1 cellular context compared by ENCODE assay signal in the genomic region with DNA sequence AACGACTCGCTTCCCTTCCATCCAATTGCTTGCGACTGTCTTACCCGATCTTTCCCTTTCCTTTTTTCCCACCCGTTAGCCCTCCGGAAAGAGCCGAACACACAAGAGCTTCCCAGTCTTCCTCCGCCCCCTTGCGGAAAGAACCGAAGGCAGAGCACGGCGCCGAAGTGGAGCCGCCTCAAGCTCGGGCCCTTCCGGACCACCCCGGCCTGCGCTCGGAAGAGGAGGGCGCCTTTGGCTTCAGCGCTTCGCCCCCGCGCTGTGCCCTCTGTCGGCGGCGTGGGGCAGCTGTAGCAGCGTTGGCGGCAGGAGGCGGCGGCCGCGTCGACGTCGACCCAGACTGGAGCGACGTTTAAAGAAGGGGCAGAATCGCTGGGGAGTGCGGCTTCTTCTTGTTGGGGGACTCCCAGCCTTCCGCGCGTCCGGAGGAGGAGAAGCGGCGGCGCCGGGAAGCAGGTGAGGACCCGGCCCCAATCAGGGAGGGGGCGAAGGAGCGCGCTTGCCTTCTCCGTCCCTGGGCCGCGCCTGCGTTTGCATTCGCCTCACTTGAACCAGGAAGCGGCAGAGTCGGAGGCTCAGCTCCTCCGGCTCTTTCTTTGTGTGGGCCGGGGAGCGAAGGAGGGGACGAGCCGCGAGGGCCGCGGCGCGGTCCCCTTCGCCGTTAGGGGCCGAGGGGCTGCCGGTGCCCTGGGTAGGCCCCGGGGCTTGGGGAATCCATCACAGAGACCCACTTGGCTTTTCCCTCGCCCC.
TF ChIP-seq lines count a peak whose summit lies in the region.

A gene with protein sequence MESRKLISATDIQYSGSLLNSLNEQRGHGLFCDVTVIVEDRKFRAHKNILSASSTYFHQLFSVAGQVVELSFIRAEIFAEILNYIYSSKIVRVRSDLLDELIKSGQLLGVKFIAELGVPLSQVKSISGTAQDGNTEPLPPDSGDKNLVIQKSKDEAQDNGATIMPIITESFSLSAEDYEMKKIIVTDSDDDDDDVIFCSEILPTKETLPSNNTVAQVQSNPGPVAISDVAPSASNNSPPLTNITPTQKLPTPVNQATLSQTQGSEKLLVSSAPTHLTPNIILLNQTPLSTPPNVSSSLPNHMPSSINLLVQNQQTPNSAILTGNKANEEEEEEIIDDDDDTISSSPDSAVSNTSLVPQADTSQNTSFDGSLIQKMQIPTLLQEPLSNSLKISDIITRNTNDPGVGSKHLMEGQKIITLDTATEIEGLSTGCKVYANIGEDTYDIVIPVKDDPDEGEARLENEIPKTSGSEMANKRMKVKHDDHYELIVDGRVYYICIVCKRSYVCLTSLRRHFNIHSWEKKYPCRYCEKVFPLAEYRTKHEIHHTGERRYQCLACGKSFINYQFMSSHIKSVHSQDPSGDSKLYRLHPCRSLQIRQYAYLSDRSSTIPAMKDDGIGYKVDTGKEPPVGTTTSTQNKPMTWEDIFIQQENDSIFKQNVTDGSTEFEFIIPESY (plus strand): TSS at position 291 of the 750 bp plus-strand sequence. CDS start 2,604 bp downstream, outside the sequence.

TF ChIP-seq in HepG2, 621 proteins besides CTCF, POLR2A, EP300 and RAD21 (continued from another document and continues in another):
- TF ChIP-seq, protein P1, sequence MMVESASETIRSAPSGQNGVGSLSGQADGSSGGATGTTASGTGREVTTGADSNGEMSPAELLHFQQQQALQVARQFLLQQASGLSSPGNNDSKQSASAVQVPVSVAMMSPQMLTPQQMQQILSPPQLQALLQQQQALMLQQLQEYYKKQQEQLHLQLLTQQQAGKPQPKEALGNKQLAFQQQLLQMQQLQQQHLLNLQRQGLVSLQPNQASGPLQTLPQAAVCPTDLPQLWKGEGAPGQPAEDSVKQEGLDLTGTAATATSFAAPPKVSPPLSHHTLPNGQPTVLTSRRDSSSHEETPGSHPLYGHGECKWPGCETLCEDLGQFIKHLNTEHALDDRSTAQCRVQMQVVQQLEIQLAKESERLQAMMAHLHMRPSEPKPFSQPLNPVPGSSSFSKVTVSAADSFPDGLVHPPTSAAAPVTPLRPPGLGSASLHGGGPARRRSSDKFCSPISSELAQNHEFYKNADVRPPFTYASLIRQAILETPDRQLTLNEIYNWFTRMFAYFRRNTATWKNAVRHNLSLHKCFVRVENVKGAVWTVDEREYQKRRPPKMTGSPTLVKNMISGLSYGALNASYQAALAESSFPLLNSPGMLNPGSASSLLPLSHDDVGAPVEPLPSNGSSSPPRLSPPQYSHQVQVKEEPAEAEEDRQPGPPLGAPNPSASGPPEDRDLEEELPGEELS (CRISPR knock-in tag; IDR thresholded peaks at IDR 0.05): peak; percentile 45
- TF ChIP-seq NR2F1 (CRISPR knock-in tag; IDR thresholded peaks at IDR 0.05): no peak
- TF ChIP-seq ZSCAN25 (CRISPR knock-in tag; IDR thresholded peaks at IDR 0.05): no peak
- no peak for TF ChIP-seq SMAD9 (CRISPR knock-in tag; IDR thresholded peaks at IDR 0.05)
- no peak for TF ChIP-seq ZNF7 (CRISPR knock-in tag; IDR thresholded peaks at IDR 0.05)
- peak; percentile 52; the same call in 1 of the 2 replicates for TF ChIP-seq CSRNP1 (CRISPR knock-in tag; IDR thresholded peaks at IDR 0.05)
- TF ChIP-seq GATAD2A (CRISPR knock-in tag; IDR thresholded peaks at IDR 0.05): peak; percentile 42; the same call in 1 of the 2 replicates
- TF ChIP-seq HNF4A (CRISPR knock-in tag; IDR thresholded peaks at IDR 0.05): 0 out of 2 replicates have a peak, but pooled peaks have one; percentile 9
- TF ChIP-seq U2AF1 (optimal IDR thresholded peaks at IDR 0.05; ENCODE audit: low read depth, low read length): no peak
- TF ChIP-seq AHR (CRISPR knock-in tag; IDR thresholded peaks at IDR 0.05): no peak
- no peak for TF ChIP-seq GRHL1 (CRISPR knock-in tag; conservative IDR thresholded peaks at IDR 0.05)
- TF ChIP-seq HNF4G (IDR thresholded peaks at IDR 0.05; ENCODE audit: borderline replicate concordance, low read depth, low read length): peak; percentile 24; the same call in 1 of the 2 replicates
- no peak for TF ChIP-seq HNF4G (CRISPR knock-in tag; IDR thresholded peaks at IDR 0.05; ENCODE audit: borderline replicate concordance, low read depth)
- TF ChIP-seq ZNF841 (CRISPR knock-in tag; IDR thresholded peaks at IDR 0.05; ENCODE audit: borderline replicate concordance): no peak
- TF ChIP-seq ZNF75D (CRISPR knock-in tag; IDR thresholded peaks at IDR 0.05; ENCODE audit: borderline replicate concordance): no peak
- TF ChIP-seq, protein P2, sequence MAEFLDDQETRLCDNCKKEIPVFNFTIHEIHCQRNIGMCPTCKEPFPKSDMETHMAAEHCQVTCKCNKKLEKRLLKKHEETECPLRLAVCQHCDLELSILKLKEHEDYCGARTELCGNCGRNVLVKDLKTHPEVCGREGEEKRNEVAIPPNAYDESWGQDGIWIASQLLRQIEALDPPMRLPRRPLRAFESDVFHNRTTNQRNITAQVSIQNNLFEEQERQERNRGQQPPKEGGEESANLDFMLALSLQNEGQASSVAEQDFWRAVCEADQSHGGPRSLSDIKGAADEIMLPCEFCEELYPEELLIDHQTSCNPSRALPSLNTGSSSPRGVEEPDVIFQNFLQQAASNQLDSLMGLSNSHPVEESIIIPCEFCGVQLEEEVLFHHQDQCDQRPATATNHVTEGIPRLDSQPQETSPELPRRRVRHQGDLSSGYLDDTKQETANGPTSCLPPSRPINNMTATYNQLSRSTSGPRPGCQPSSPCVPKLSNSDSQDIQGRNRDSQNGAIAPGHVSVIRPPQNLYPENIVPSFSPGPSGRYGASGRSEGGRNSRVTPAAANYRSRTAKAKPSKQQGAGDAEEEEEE (CRISPR knock-in tag; IDR thresholded peaks at IDR 0.05; ENCODE audit: borderline replicate concordance): no peak
- no peak for TF ChIP-seq TP53 (CRISPR knock-in tag; conservative IDR thresholded peaks at IDR 0.05)
- peak; percentile 67; the same call in 1 of the 2 replicates for TF ChIP-seq TOPORS (CRISPR knock-in tag; IDR thresholded peaks at IDR 0.05)
- TF ChIP-seq MLX (CRISPR knock-in tag; IDR thresholded peaks at IDR 0.05): 0 out of 2 replicates have a peak, but pooled peaks have one; percentile 39
- no peak for TF ChIP-seq ZNF839 (CRISPR knock-in tag; IDR thresholded peaks at IDR 0.05; ENCODE audit: borderline replicate concordance)
- 0 out of 2 replicates have a peak, but pooled peaks have one; percentile 45 for TF ChIP-seq IRF2 (CRISPR knock-in tag; IDR thresholded peaks at IDR 0.05)
- no peak for TF ChIP-seq ZNF572 (CRISPR knock-in tag; IDR thresholded peaks at IDR 0.05)
- TF ChIP-seq ZNF335 (CRISPR knock-in tag; IDR thresholded peaks at IDR 0.05): no peak
- peak; percentile 53; the same call in 1 of the 3 replicates for TF ChIP-seq MXI1 (IDR thresholded peaks at IDR 0.05; ENCODE audit: borderline replicate concordance, low read depth, low read length)
- TF ChIP-seq YEATS4 (CRISPR knock-in tag; IDR thresholded peaks at IDR 0.05; ENCODE audit: borderline replicate concordance): peak; percentile 73
- TF ChIP-seq ZNF20 (CRISPR knock-in tag; IDR thresholded peaks at IDR 0.05): no peak
- TF ChIP-seq, protein P3, sequence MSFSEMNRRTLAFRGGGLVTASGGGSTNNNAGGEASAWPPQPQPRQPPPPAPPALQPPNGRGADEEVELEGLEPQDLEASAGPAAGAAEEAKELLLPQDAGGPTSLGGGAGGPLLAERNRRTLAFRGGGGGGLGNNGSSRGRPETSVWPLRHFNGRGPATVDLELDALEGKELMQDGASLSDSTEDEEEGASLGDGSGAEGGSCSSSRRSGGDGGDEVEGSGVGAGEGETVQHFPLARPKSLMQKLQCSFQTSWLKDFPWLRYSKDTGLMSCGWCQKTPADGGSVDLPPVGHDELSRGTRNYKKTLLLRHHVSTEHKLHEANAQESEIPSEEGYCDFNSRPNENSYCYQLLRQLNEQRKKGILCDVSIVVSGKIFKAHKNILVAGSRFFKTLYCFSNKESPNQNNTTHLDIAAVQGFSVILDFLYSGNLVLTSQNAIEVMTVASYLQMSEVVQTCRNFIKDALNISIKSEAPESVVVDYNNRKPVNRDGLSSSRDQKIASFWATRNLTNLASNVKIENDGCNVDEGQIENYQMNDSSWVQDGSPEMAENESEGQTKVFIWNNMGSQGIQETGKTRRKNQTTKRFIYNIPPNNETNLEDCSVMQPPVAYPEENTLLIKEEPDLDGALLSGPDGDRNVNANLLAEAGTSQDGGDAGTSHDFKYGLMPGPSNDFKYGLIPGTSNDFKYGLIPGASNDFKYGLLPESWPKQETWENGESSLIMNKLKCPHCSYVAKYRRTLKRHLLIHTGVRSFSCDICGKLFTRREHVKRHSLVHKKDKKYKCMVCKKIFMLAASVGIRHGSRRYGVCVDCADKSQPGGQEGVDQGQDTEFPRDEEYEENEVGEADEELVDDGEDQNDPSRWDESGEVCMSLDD (CRISPR knock-in tag; IDR thresholded peaks at IDR 0.05; ENCODE audit: borderline replicate concordance): no peak
- no peak for TF ChIP-seq FOXO1 (CRISPR knock-in tag; IDR thresholded peaks at IDR 0.05)
- no peak for TF ChIP-seq TERF1 (CRISPR knock-in tag; IDR thresholded peaks at IDR 0.05)
- no peak for TF ChIP-seq ZBTB21 (CRISPR knock-in tag; IDR thresholded peaks at IDR 0.05)
- TF ChIP-seq ZNF136 (CRISPR knock-in tag; IDR thresholded peaks at IDR 0.05; ENCODE audit: low read depth): no peak
- TF ChIP-seq KLF16 (CRISPR knock-in tag; IDR thresholded peaks at IDR 0.05): no peak
- TF ChIP-seq ETS1 (CRISPR knock-in tag; IDR thresholded peaks at IDR 0.05): no peak
- no peak for TF ChIP-seq TEF (CRISPR knock-in tag; IDR thresholded peaks at IDR 0.05)
- peak; percentile 79 for TF ChIP-seq TFDP1 (CRISPR knock-in tag; IDR thresholded peaks at IDR 0.05; ENCODE audit: borderline replicate concordance)
- no peak for TF ChIP-seq RFX1 (IDR thresholded peaks at IDR 0.05)
- TF ChIP-seq, protein P4, sequence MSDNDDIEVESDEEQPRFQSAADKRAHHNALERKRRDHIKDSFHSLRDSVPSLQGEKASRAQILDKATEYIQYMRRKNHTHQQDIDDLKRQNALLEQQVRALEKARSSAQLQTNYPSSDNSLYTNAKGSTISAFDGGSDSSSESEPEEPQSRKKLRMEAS (IDR thresholded peaks at IDR 0.05): peak; percentile 72
- TF ChIP-seq IKZF1 (IDR thresholded peaks at IDR 0.05): no peak
- TF ChIP-seq MED1 (CRISPR knock-in tag; IDR thresholded peaks at IDR 0.05): peak; percentile 70
- no peak for TF ChIP-seq PLRG1 (conservative IDR thresholded peaks at IDR 0.05)
- TF ChIP-seq PTBP1 (IDR thresholded peaks at IDR 0.05; ENCODE audit: low read depth, low read length, poor library complexity, severe bottlenecking): no peak
- TF ChIP-seq ZNF10 (CRISPR knock-in tag; IDR thresholded peaks at IDR 0.05; ENCODE audit: borderline replicate concordance, low read depth): no peak
